ENCODE assay signal across 9 cellular contexts in the genomic region with DNA sequence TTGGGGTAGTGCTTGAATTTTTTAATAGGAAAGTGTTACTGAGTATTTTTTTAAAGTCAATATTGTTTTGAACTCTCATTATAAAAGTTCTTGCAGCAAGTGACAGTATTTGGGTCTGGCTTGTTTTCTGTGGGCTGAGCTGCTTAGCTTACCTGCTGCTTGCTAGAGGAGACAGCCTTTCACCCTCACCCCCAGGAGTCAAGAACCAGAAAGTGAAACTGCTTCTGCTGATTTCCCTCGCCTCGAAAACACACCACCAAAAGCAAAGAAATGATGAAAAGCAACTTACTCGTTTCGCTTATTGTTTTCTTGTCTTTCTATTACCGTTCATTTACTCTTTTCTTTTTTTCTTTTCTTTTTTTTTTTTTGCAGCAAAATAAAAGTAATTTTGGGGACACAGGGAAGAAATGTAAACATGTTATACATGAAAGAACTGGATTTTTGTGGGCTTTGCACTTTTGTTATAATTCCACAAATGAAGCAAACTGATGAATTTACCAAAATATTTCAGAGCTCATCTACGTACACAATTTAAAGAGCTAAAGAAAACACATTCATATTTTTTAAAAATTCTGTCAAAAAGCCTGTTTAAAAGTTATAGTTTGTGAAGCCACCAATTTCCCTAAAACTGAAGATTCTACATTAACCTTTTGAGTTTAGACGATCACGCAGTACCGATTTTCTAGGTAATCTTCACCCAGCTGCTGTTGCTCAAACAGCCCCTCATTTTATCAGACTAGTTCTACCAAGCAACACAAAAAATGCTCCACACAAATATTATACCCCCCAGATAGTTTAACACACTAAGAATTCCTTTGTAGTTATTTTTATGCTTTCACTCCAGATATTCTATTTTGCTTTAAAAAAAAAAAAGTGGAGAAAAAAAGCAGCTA. TPM values are rescaled to one million over a fixed set of nuclear protein-coding genes. Genes with fewer than 3 reads are reported as not detected.
DNase-seq lines count a peak whose midpoint lies in the region; ATAC-seq and FAIRE-seq lines count a peak whose summit lies in the region.
"Had no signal": no experiment of that assay in that cellular context is flagged by ENCODE, and none has a peak within 500 bp of the region (broad histone marks: within the 10 kb centered on the region; RNA-seq: fewer than 3 reads in every experiment).

No MANE protein-coding gene starts in this region.

- DNase-seq in GM19239 (ENCODE audit: insufficient read length, low spot score), result peak; percentile 62
- peak; percentile 63 for DNase-seq in activated naive CD4-positive, alpha-beta T cell treated with Interleukin-2 at 50 U/mL for 16 hours
- peak; percentile 61 for DNase-seq in stimulated activated CD4-positive, alpha-beta T cell treated with anti-CD3 and anti-CD28 coated beads, Interleukin-15, amount 100 ng/mL, for 24 hours
- DNase-seq in anterior cingulate cortex (lab: John Stamatoyannopoulos, UW), result no peak
- DNase-seq in mesenteric fat pad (ENCODE audit: low spot score), result no peak
- DNase-seq in DMS53 (lab: John Stamatoyannopoulos, UW), result no peak

- peak; percentile 91 for FAIRE-seq in GM19239 (lab: Jason Lieb, UNC)

- peak overlapping the region; percentile 63 for H3K27ac ChIP-seq in KOPT-K1 (ENCODE audit: low read depth, low read length, poor library complexity, severe bottlenecking)

- no peaks in the 10 kb centered on the region for H3K36me3 ChIP-seq in KOPT-K1 (ENCODE audit: insufficient read depth, low read length)

- no peak for ATAC-seq in HG02623 (IDR thresholded peaks at IDR 0.05; ENCODE audit: unreplicated experiment)

- H3K9me3 ChIP-seq in KOPT-K1 (ENCODE audit: insufficient read depth, low read length, poor library complexity, severe bottlenecking), result no peaks in the 10 kb centered on the region

RNA-seq across cellular contexts. Expression of a gene that starts 1.7 kb away (rescaled TPM):
- 0.71 TPM for total RNA-seq in mesenteric fat pad
- total RNA-seq: fibroblast of villous mesenchyme had no signal

Comparison
In these comparisons a context has a peak if more than half of its experiments do, and no peak if none do; other contexts are left out.
1. DNase-seq: peak in GM19239 (single experiment), activated naive CD4-positive, alpha-beta T cell treated with Interleukin-2 at 50 U/mL for 16 hours (single experiment) and stimulated activated CD4-positive, alpha-beta T cell treated with anti-CD3 and anti-CD28 coated beads, Interleukin-15, amount 100 ng/mL, for 24 hours (single experiment); none in anterior cingulate cortex (0 of 58), mesenteric fat pad (single experiment) and DMS53 (single experiment).